Comparison of ENCODE assay signal across 9 cellular contexts in the genomic region with DNA sequence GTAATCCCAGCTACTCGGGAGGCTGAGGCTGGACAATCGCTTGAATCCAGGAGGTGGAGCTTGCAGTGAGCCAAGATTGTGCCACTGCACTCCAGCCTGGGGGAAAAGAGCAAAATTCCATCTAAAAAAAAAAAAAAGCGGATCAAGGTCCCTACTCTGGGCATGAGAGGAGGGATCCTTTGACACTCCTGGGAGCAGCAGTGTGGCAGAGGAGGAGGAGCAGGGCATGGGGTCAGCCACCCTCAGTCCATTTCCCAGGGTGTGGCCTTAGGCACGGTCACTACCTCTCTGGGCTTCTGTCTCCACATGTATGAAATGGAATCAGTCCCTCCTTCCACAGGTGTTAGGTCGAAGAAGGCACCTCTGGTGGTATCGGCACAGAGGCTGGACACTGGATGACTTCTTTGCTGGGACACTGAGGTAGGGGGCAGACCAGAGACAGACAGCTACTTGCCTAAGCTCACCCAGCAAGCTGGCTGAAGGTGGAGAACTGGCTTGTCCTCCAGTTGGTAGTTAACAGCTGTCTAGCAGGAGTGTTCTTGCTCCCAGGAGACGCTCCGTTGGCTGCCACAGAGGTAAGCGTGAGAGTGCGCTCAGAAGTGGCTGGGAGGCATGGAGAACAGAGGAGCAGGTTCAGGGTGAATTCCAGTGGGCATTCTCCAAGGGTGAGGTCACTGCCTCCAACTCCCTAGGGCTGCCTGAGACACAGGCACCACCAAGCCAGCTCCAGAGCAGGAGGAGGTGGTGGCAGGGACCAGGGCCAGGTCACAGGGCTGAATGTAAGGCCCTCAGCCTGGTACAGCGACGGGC. TPM values are rescaled to one million over a fixed set of nuclear protein-coding genes. Genes with fewer than 3 reads are reported as not detected.
DNase-seq lines count a peak whose midpoint lies in the region; ATAC-seq and TF ChIP-seq lines count a peak whose summit lies in the region.
"Had no signal": no experiment of that assay in that cellular context is flagged by ENCODE, and none has a peak within 500 bp of the region (broad histone marks: within the 10 kb centered on the region; RNA-seq: fewer than 3 reads in every experiment).

No MANE protein-coding gene starts in this region.

- DNase-seq in HCEC 1CT, result peak; percentile 39
- no peak for DNase-seq in T-helper 17 cell
- no peak for DNase-seq in right atrium auricular region (ENCODE audit: low spot score)
- no peak for DNase-seq in stimulated activated effector memory CD8-positive, alpha-beta T cell treated with anti-CD3 and anti-CD28 coated beads, Interleukin-12 subunit alpha, Interleukin-12 subunit beta, amount 100 ng/mL, for 72 hours (ENCODE audit: low spot score in 2 of 2)
- no peak for DNase-seq in activated naive CD4-positive, alpha-beta T cell treated with Interleukin-2 at 50 U/mL for 16 hours
- DNase-seq in activated CD8-positive, alpha-beta T cell treated with anti-CD3 and anti-CD28 coated beads for 36 hours, result no peak
- no peak for DNase-seq in NCI-H774 (lab: John Stamatoyannopoulos, UW)
- DNase-seq: midbrain had no signal

- H3K27ac ChIP-seq in right atrium auricular region, result peak overlapping the region; percentile 86 to 94

- CTCF ChIA-PET in activated CD8-positive, alpha-beta T cell treated with anti-CD3 and anti-CD28 coated beads for 36 hours (lab: Charles Lee), result no interaction called here

- H3K27me3 Mint-ChIP-seq in T-helper 17 cell, result no peaks in the 10 kb centered on the region
- H3K27me3 Mint-ChIP-seq in activated CD8-positive, alpha-beta T cell treated with anti-CD3 and anti-CD28 coated beads for 36 hours, result no peaks in the 10 kb centered on the region

- H3K4me1 ChIP-seq in right atrium auricular region, result peaks cover 0 to 77% of the 10 kb centered on the region in 2 donors

- H3K36me3 Mint-ChIP-seq in T-helper 17 cell (ENCODE audit: low read depth), result no peaks in the 10 kb centered on the region
- peaks cover 3% of the 10 kb centered on the region for H3K36me3 Mint-ChIP-seq in stimulated activated effector memory CD8-positive, alpha-beta T cell treated with anti-CD3 and anti-CD28 coated beads, Interleukin-12 subunit alpha, Interleukin-12 subunit beta, amount 100 ng/mL, for 72 hours
- H3K36me3 Mint-ChIP-seq in activated CD8-positive, alpha-beta T cell treated with anti-CD3 and anti-CD28 coated beads for 36 hours (ENCODE audit: low read depth), result no peaks in the 10 kb centered on the region

- peak overlapping the region; percentile 60 for H3K27ac Mint-ChIP-seq in T-helper 17 cell
- peak overlapping the region; percentile 60 for H3K27ac Mint-ChIP-seq in stimulated activated effector memory CD8-positive, alpha-beta T cell treated with anti-CD3 and anti-CD28 coated beads, Interleukin-12 subunit alpha, Interleukin-12 subunit beta, amount 100 ng/mL, for 72 hours
- H3K27ac Mint-ChIP-seq in activated CD8-positive, alpha-beta T cell treated with anti-CD3 and anti-CD28 coated beads for 36 hours, result no peak overlapping the region

- no peaks in the 10 kb centered on the region for H3K9me3 ChIP-seq in T-helper 17 cell (ENCODE audit: control insufficient read depth, low read length, poor library complexity, severe bottlenecking)
- H3K9me3 ChIP-seq in right atrium auricular region, result no peaks in the 10 kb centered on the region

- peaks cover 9% of the 10 kb centered on the region for H3K4me1 Mint-ChIP-seq in T-helper 17 cell
- peaks cover 5% of the 10 kb centered on the region for H3K4me1 Mint-ChIP-seq in stimulated activated effector memory CD8-positive, alpha-beta T cell treated with anti-CD3 and anti-CD28 coated beads, Interleukin-12 subunit alpha, Interleukin-12 subunit beta, amount 100 ng/mL, for 72 hours
- H3K4me1 Mint-ChIP-seq in activated CD8-positive, alpha-beta T cell treated with anti-CD3 and anti-CD28 coated beads for 36 hours (ENCODE audit: low read depth), result peaks cover 5% of the 10 kb centered on the region

- intact Hi-C loops in activated CD8-positive, alpha-beta T cell treated with anti-CD3 and anti-CD28 coated beads for 36 hours (cut with micrococcal nuclease), result no loop called here

- no peak overlapping the region for H3K4me3 ChIP-seq in right atrium auricular region

- ATAC-seq in T-helper 17 cell, result no peak
- no peak for ATAC-seq in stimulated activated effector memory CD8-positive, alpha-beta T cell treated with anti-CD3 and anti-CD28 coated beads, Interleukin-12 subunit alpha, Interleukin-12 subunit beta, amount 100 ng/mL, for 72 hours
- ATAC-seq in HG03571 (IDR thresholded peaks at IDR 0.05; ENCODE audit: unreplicated experiment), result no peak
- no peak for ATAC-seq in activated CD8-positive, alpha-beta T cell treated with anti-CD3 and anti-CD28 coated beads for 36 hours

- no peaks in the 10 kb centered on the region for H3K9me3 Mint-ChIP-seq in stimulated activated effector memory CD8-positive, alpha-beta T cell treated with anti-CD3 and anti-CD28 coated beads, Interleukin-12 subunit alpha, Interleukin-12 subunit beta, amount 100 ng/mL, for 72 hours
- no peaks in the 10 kb centered on the region for H3K9me3 Mint-ChIP-seq in activated CD8-positive, alpha-beta T cell treated with anti-CD3 and anti-CD28 coated beads for 36 hours

- no peak for TF ChIP-seq CTCF in right atrium auricular region (IDR thresholded peaks at IDR 0.05)
- TF ChIP-seq CTCF in activated CD8-positive, alpha-beta T cell treated with anti-CD3 and anti-CD28 coated beads for 36 hours (IDR thresholded peaks at IDR 0.05), result no peak

- H3K4me3 Mint-ChIP-seq in T-helper 17 cell, result no peak overlapping the region
- no peak overlapping the region for H3K4me3 Mint-ChIP-seq in stimulated activated effector memory CD8-positive, alpha-beta T cell treated with anti-CD3 and anti-CD28 coated beads, Interleukin-12 subunit alpha, Interleukin-12 subunit beta, amount 100 ng/mL, for 72 hours
- H3K4me3 Mint-ChIP-seq in activated CD8-positive, alpha-beta T cell treated with anti-CD3 and anti-CD28 coated beads for 36 hours, result no peak overlapping the region

- H3K27me3 ChIP-seq in right atrium auricular region, result no peaks in the 10 kb centered on the region

- POLR2A ChIA-PET in activated CD8-positive, alpha-beta T cell treated with anti-CD3 and anti-CD28 coated beads for 36 hours (lab: Charles Lee), result no interaction called here

- H3K36me3 ChIP-seq in right atrium auricular region, result no peaks in the 10 kb centered on the region

RNA-seq across cellular contexts. Expression of a gene that starts 19.6 kb away (rescaled TPM):
- total RNA-seq in T-helper 17 cell (10 to 100 TPM; 27.0 to 32.3 TPM), right atrium auricular region (10 to 100 TPM; 70.6 to 82.1 TPM)
- 100 to 1,000 TPM in 1 of 2 experiments, 10 to 100 TPM in 1; 96.5 to 101 TPM for total RNA-seq in activated CD8-positive, alpha-beta T cell treated with anti-CD3 and anti-CD28 coated beads for 36 hours

RNA-seq across cellular contexts. Expression of a gene that starts 45.0 kb away (rescaled TPM):
- total RNA-seq in T-helper 17 cell, result 1 to 10 TPM; 1.0 to 1.3 TPM
- total RNA-seq in right atrium auricular region, result 1 to 10 TPM; 3.7 to 5.7 TPM
- 10 to 100 TPM; 16.7 to 17.5 TPM for total RNA-seq in activated CD8-positive, alpha-beta T cell treated with anti-CD3 and anti-CD28 coated beads for 36 hours
